15 cellular contexts compared by ENCODE assay signal in genomic region chr3:12329063-12329462, GRCh38.
"Had no signal": no experiment of that assay in that cellular context is flagged by ENCODE, and none has a peak within 500 bp of the region (broad histone marks: within the 10 kb centered on the region; RNA-seq: fewer than 3 reads in every experiment).

No MANE protein-coding gene starts in this region.

- H3K27me3 ChIP-seq: left lung, stomach, testis had no signal

- H3K27me3 Mint-ChIP-seq: activated naive CD8-positive, alpha-beta T cell had no signal

- H3K27ac Mint-ChIP-seq: activated naive CD8-positive, alpha-beta T cell; effector memory CD8-positive, alpha-beta T cell; type B pancreatic cell had no signal

- H3K36me3 Mint-ChIP-seq: activated naive CD8-positive, alpha-beta T cell; type B pancreatic cell had no signal

- H3K27ac ChIP-seq: psoas muscle, stomach, testis had no signal

- DNase-seq: activated CD4-positive, alpha-beta T cell treated with anti-CD3 and anti-CD28 coated beads, Interleukin-2, amount 50 U/mL, for 4 hours; effector memory CD8-positive, alpha-beta T cell; kidney; left lung; mammary epithelial cell; midbrain; psoas muscle; right cardiac atrium; small intestine; stimulated activated CD4-positive, alpha-beta T cell treated with anti-CD3 and anti-CD28 coated beads, Interleukin-15, amount 100 ng/mL, for 24 hours; stimulated activated CD4-positive, alpha-beta T cell treated with anti-CD3 and anti-CD28 coated beads, Interleukin-4, amount 100 ng/mL, for 1 hour; stomach; testis had no signal

- H3K9me3 ChIP-seq: left lung, psoas muscle, stomach, testis had no signal

- H3K4me1 ChIP-seq: psoas muscle, testis had no signal

- H3K4me3 ChIP-seq: left lung, psoas muscle, stomach, testis had no signal

- H3K36me3 ChIP-seq: left lung, stomach had no signal

- H3K4me3 Mint-ChIP-seq: activated naive CD8-positive, alpha-beta T cell; effector memory CD8-positive, alpha-beta T cell; type B pancreatic cell had no signal

- H3K9me3 Mint-ChIP-seq: effector memory CD8-positive, alpha-beta T cell; type B pancreatic cell had no signal

- ATAC-seq: effector memory CD8-positive, alpha-beta T cell; psoas muscle; right cardiac atrium had no signal
